In genomic region chr17:40253565-40253964, GRCh38 we compare ENCODE assay signal across 15 cellular contexts.
"Had no signal": no experiment of that assay in that cellular context is flagged by ENCODE, and none has a peak within 500 bp of the region (broad histone marks: within the 10 kb centered on the region; RNA-seq: fewer than 3 reads in every experiment).

No MANE protein-coding gene starts in this region.

- H3K9me3 Mint-ChIP-seq: activated CD8-positive, alpha-beta T cell treated with anti-CD3 and anti-CD28 coated beads for 36 hours; activated naive CD8-positive, alpha-beta T cell treated with anti-CD3 and anti-CD28 coated beads, Interleukin-2, amount 10 ng/mL, durations not matched to agents 7 days and 5 days; stimulated activated memory B cell treated with anti-CD40 and anti-IgM and Interleukin-4, amounts not matched to agents 10 μg/mL and 1 μg/mL and 100 μg/mL, for 72 hours; T-cell had no signal

- H3K4me3 Mint-ChIP-seq: activated CD4-positive, alpha-beta T cell treated with anti-CD3 and anti-CD28 coated beads for 36 hours; activated CD8-positive, alpha-beta T cell treated with anti-CD3 and anti-CD28 coated beads for 36 hours; activated naive CD8-positive, alpha-beta T cell treated with anti-CD3 and anti-CD28 coated beads, Interleukin-2, amount 10 ng/mL, durations not matched to agents 7 days and 5 days; stimulated activated memory B cell treated with anti-CD40 and anti-IgM and Interleukin-4, amounts not matched to agents 10 μg/mL and 1 μg/mL and 100 μg/mL, for 72 hours; T-cell had no signal

- ATAC-seq: activated CD4-positive, alpha-beta T cell treated with anti-CD3 and anti-CD28 coated beads for 36 hours; activated CD8-positive, alpha-beta T cell treated with anti-CD3 and anti-CD28 coated beads for 36 hours; left ventricle myocardium superior; stimulated activated memory B cell treated with anti-CD40 and anti-IgM and Interleukin-4, amounts not matched to agents 10 μg/mL and 1 μg/mL and 100 μg/mL, for 72 hours; T-cell had no signal

- DNase-seq: activated CD4-positive, alpha-beta T cell treated with anti-CD3 and anti-CD28 coated beads for 36 hours; activated CD8-positive, alpha-beta memory T cell treated with anti-CD3 and anti-CD28 coated beads, Interleukin-2, amount 50 U/mL, for 48 hours; activated CD8-positive, alpha-beta T cell treated with anti-CD3 and anti-CD28 coated beads for 36 hours; activated naive CD8-positive, alpha-beta T cell treated with anti-CD3 and anti-CD28 coated beads, Interleukin-2, amount 10 ng/mL, durations not matched to agents 7 days and 5 days; colonic mucosa; effector CD4-positive, alpha-beta T cell; left ventricle myocardium superior; mesenchymal stem cell; ovary; T-cell; T1000; trophoblast cell had no signal

- H3K9me3 ChIP-seq: ascending aorta, colonic mucosa, ovary had no signal

- H3K4me3 ChIP-seq: ascending aorta, colonic mucosa, hepatocyte, ovary had no signal

- H3K36me3 ChIP-seq: ovary had no signal

- H3K27me3 Mint-ChIP-seq: activated CD4-positive, alpha-beta T cell treated with anti-CD3 and anti-CD28 coated beads for 36 hours; activated CD8-positive, alpha-beta T cell treated with anti-CD3 and anti-CD28 coated beads for 36 hours; activated naive CD8-positive, alpha-beta T cell treated with anti-CD3 and anti-CD28 coated beads, Interleukin-2, amount 10 ng/mL, durations not matched to agents 7 days and 5 days; stimulated activated memory B cell treated with anti-CD40 and anti-IgM and Interleukin-4, amounts not matched to agents 10 μg/mL and 1 μg/mL and 100 μg/mL, for 72 hours; T-cell had no signal

- H3K27ac Mint-ChIP-seq: activated CD4-positive, alpha-beta T cell treated with anti-CD3 and anti-CD28 coated beads for 36 hours; activated CD8-positive, alpha-beta T cell treated with anti-CD3 and anti-CD28 coated beads for 36 hours; activated naive CD8-positive, alpha-beta T cell treated with anti-CD3 and anti-CD28 coated beads, Interleukin-2, amount 10 ng/mL, durations not matched to agents 7 days and 5 days; stimulated activated memory B cell treated with anti-CD40 and anti-IgM and Interleukin-4, amounts not matched to agents 10 μg/mL and 1 μg/mL and 100 μg/mL, for 72 hours; T-cell had no signal

- H3K27me3 ChIP-seq: ascending aorta, colonic mucosa, hepatocyte, ovary had no signal
